ENCODE assay signal across 29 cellular contexts in the genomic region with DNA sequence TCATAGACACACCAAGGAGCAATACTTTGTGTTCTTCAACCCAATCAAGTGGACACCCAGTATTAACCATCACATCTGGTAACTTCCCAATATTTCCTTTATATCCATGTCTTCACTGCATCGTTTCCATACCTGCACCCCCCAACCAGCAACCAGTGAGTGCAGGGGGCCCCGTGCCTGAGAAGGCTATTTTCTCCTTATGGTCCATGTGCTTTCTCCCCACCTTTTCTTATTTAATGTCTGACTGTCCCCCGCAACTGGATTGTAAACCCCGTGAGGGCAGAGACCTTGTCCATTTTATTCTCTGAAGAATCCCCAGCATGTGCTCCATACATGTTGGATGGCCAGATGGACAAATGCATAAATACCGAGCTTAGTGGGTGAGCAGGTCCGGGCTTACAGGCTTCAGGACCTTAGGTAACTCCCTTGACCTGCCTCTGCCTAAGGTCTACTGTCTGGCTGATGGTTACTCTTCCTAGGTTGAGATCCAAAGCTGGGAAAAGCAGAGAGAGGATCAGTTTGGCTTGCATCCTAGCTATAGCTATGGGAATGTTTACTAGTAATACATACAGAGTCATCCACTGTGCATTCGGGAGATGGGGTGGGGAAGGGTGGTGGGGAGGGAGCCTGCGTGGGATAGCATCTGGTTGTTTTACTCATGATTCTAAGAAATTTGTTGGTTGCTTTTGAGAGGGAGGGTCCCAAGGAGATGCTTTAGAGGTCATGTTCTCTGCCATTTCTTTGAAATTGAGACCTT.
"Had no signal": no experiment of that assay in that cellular context is flagged by ENCODE, and none has a peak within 500 bp of the region (broad histone marks: within the 10 kb centered on the region; RNA-seq: fewer than 3 reads in every experiment).

No MANE protein-coding gene starts in this region.

- H3K4me3 ChIP-seq: gastrocnemius medialis, ovary, prostate gland, sigmoid colon, vagina had no signal

- H3K36me3 Mint-ChIP-seq: stimulated activated effector memory CD8-positive, alpha-beta T cell treated with anti-CD3 and anti-CD28 coated beads, Interleukin-12 subunit alpha, Interleukin-12 subunit beta, amount 100 ng/mL, for 72 hours had no signal

- H3K9me3 ChIP-seq: gastrocnemius medialis, ovary, prostate gland, sigmoid colon, vagina had no signal

- H3K27me3 ChIP-seq: gastrocnemius medialis, ovary, sigmoid colon, vagina had no signal

- H3K4me1 Mint-ChIP-seq: nephron had no signal

- H3K4me1 ChIP-seq: prostate gland, sigmoid colon, vagina had no signal

- H3K4me3 Mint-ChIP-seq: activated naive CD8-positive, alpha-beta T cell treated with anti-CD3 and anti-CD28 coated beads, Interleukin-2, amount 10 ng/mL, durations not matched to agents 7 days and 5 days; activated T-cell treated with anti-CD3 and anti-CD28 coated beads, Interleukin-2, amount 50 U/mL, for 4 hours; dendritic cell treated with granulocyte-macrophage colony-stimulating factor and Interleukin-4, amounts not matched to agents 40 ng/mL and 50 ng/mL, for 4 days; nephron; stimulated activated effector memory CD8-positive, alpha-beta T cell treated with anti-CD3 and anti-CD28 coated beads, Interleukin-12 subunit alpha, Interleukin-12 subunit beta, amount 100 ng/mL, for 72 hours; stimulated activated naive CD8-positive, alpha-beta T cell treated with anti-CD3 and anti-CD28 coated beads, Interleukin-15, Interleukin-2, amounts not matched to agents 100 ng/mL and 50 ng/mL, for 24 hours; type B pancreatic cell had no signal

- H3K9me3 Mint-ChIP-seq: activated naive CD8-positive, alpha-beta T cell treated with anti-CD3 and anti-CD28 coated beads, Interleukin-2, amount 10 ng/mL, durations not matched to agents 7 days and 5 days; activated T-cell treated with anti-CD3 and anti-CD28 coated beads, Interleukin-2, amount 50 U/mL, for 4 hours; dendritic cell treated with granulocyte-macrophage colony-stimulating factor and Interleukin-4, amounts not matched to agents 40 ng/mL and 50 ng/mL, for 4 days; nephron; stimulated activated effector memory CD8-positive, alpha-beta T cell treated with anti-CD3 and anti-CD28 coated beads, Interleukin-12 subunit alpha, Interleukin-12 subunit beta, amount 100 ng/mL, for 72 hours; stimulated activated naive CD8-positive, alpha-beta T cell treated with anti-CD3 and anti-CD28 coated beads, Interleukin-15, Interleukin-2, amounts not matched to agents 100 ng/mL and 50 ng/mL, for 24 hours; type B pancreatic cell had no signal

- H3K27ac ChIP-seq: gastrocnemius medialis, ovary, prostate gland, sigmoid colon, vagina, WERI-Rb-1 had no signal

- ATAC-seq: activated CD4-positive, CD25-positive, alpha-beta regulatory T cell treated with anti-CD3 and anti-CD28 coated beads, Interleukin-2, amount 50 U/mL, for 24 hours; gastrocnemius medialis; left ventricle myocardium superior; stimulated activated effector memory CD8-positive, alpha-beta T cell treated with anti-CD3 and anti-CD28 coated beads, Interleukin-12 subunit alpha, Interleukin-12 subunit beta, amount 100 ng/mL, for 72 hours had no signal

- H3K27me3 Mint-ChIP-seq: activated naive CD8-positive, alpha-beta T cell treated with anti-CD3 and anti-CD28 coated beads, Interleukin-2, amount 10 ng/mL, durations not matched to agents 7 days and 5 days; dendritic cell treated with granulocyte-macrophage colony-stimulating factor and Interleukin-4, amounts not matched to agents 40 ng/mL and 50 ng/mL, for 4 days; stimulated activated naive CD8-positive, alpha-beta T cell treated with anti-CD3 and anti-CD28 coated beads, Interleukin-15, Interleukin-2, amounts not matched to agents 100 ng/mL and 50 ng/mL, for 24 hours; type B pancreatic cell had no signal

- FAIRE-seq: islet of Langerhans, small intestine had no signal

- H3K36me3 ChIP-seq: gastrocnemius medialis, ovary, prostate gland, sigmoid colon, vagina, WERI-Rb-1 had no signal

- DNase-seq: activated CD4-positive, alpha-beta T cell treated with anti-CD3 and anti-CD28 coated beads for 48 hours; activated CD4-positive, alpha-beta T cell treated with anti-CD3 and anti-CD28 coated beads, Interleukin-2, amount 50 U/mL, for 48 hours; activated CD8-positive, alpha-beta memory T cell treated with anti-CD3 and anti-CD28 coated beads, Interleukin-2, amount 50 U/mL, for 48 hours; activated naive CD4-positive, alpha-beta T cell treated with Interleukin-2 at 50 U/mL for 16 hours; activated naive CD8-positive, alpha-beta T cell treated with anti-CD3 and anti-CD28 coated beads, Interleukin-2, amount 10 ng/mL, durations not matched to agents 7 days and 5 days; activated T-cell treated with anti-CD3 and anti-CD28 coated beads, Interleukin-2, amount 50 U/mL, for 4 hours; amniotic stem cell; central memory CD4-positive, alpha-beta T cell; effector CD8-positive, alpha-beta T cell; gastrocnemius medialis; glutamatergic neuron; left ventricle myocardium superior; ovary; retina; sigmoid colon; small intestine; stimulated activated CD4-positive, alpha-beta T cell treated with anti-CD3 and anti-CD28 coated beads, Interleukin-4, amount 100 ng/mL, for 24 hours; substantia nigra; T1000; WERI-Rb-1 had no signal

- H3K27ac Mint-ChIP-seq: activated naive CD8-positive, alpha-beta T cell treated with anti-CD3 and anti-CD28 coated beads, Interleukin-2, amount 10 ng/mL, durations not matched to agents 7 days and 5 days; dendritic cell treated with granulocyte-macrophage colony-stimulating factor and Interleukin-4, amounts not matched to agents 40 ng/mL and 50 ng/mL, for 4 days; nephron; stimulated activated effector memory CD8-positive, alpha-beta T cell treated with anti-CD3 and anti-CD28 coated beads, Interleukin-12 subunit alpha, Interleukin-12 subunit beta, amount 100 ng/mL, for 72 hours; type B pancreatic cell had no signal
